10 cellular contexts compared by ENCODE assay signal in genomic region chr19:38409631-38410133, GRCh38. TPM values are rescaled to one million over a fixed set of nuclear protein-coding genes. Genes with fewer than 3 reads are reported as not detected.
DNase-seq lines count a peak whose midpoint lies in the region; ATAC-seq and TF ChIP-seq lines count a peak whose summit lies in the region.
"Had no signal": no experiment of that assay in that cellular context is flagged by ENCODE, and none has a peak within 500 bp of the region (broad histone marks: within the 10 kb centered on the region; RNA-seq: fewer than 3 reads in every experiment).

No MANE protein-coding gene starts in this region.

- intact Hi-C loops in mucosa of descending colon (cut with DNase I, micrococcal nuclease), result loop anchor here in 1 of 2 donors (10.0 kb wide), 1 partner anchor 225 kb away; no protein-coding TSS in a partner anchor

- H3K9me3 ChIP-seq in mucosa of descending colon, result no peaks in the 10 kb centered on the region
- H3K9me3 ChIP-seq: suprapubic skin had no signal

- no peaks in the 10 kb centered on the region for H3K4me1 ChIP-seq in mucosa of descending colon (ENCODE audit: low read depth)
- H3K4me1 ChIP-seq: suprapubic skin had no signal

- no peak overlapping the region for H3K4me3 ChIP-seq in mucosa of descending colon
- H3K4me3 ChIP-seq: SK-N-MC, skin epidermis, suprapubic skin had no signal

- TF ChIP-seq CTCF in mucosa of descending colon (IDR thresholded peaks at IDR 0.05), result no peak

- ATAC-seq in mucosa of descending colon (peak; percentile 42), GM18519 (IDR thresholded peaks at IDR 0.05; ENCODE audit: low FRiP score, unreplicated experiment) (no peak)

- no peaks in the 10 kb centered on the region for H3K36me3 ChIP-seq in mucosa of descending colon (ENCODE audit: low read depth)

- peak; percentile 67 for DNase-seq in amniotic epithelial cell (ENCODE audit: low read depth)
- no peak for DNase-seq in mucosa of descending colon
- no peak for DNase-seq in activated effector memory CD4-positive, alpha-beta T cell treated with Interleukin-2 at 50 U/mL for 16 hours
- DNase-seq: NCI-H1436 treated with DMSO at 0.1 percent for 48 hours had no signal

RNA-seq across cellular contexts. Expression of gene FAM98C, which starts 6.8 kb away (rescaled TPM):
- 10 to 100 TPM; 24.1 to 42.3 (median 30.1) TPM for total RNA-seq in mucosa of descending colon

RNA-seq across cellular contexts. Expression of gene RASGRP4, which starts 16.3 kb away (rescaled TPM):
- total RNA-seq in mucosa of descending colon, result 1 to 10 TPM in 2 of 3 donors, under 1 TPM in 1; 0.55 to 2.3 (median 2.0) TPM
- total RNA-seq: dermis microvascular lymphatic vessel endothelial cell, kidney epithelial cell had no signal

RNA-seq across cellular contexts. Expression of gene SPRED3, which starts 21.2 kb away (rescaled TPM):
- total RNA-seq in mucosa of descending colon, result under 1 TPM; 0.46 to 0.82 (median 0.80) TPM

RNA-seq across cellular contexts. Expression of gene GGN, which starts 21.8 kb away (rescaled TPM):
- under 1 TPM in 2 of 3 donors, not detected in 1; 0.12 to 0.20 TPM for total RNA-seq in mucosa of descending colon

RNA-seq across cellular contexts. Expression of gene RYR1, which starts 23.8 kb away (rescaled TPM):
- total RNA-seq in mucosa of descending colon, result 1 to 10 TPM in 2 of 3 donors, under 1 TPM in 1; 0.46 to 2.5 (median 1.3) TPM
- total RNA-seq: dermis microvascular lymphatic vessel endothelial cell had no signal
